In genomic region chr12:6424848-6425247, GRCh38 we compare ENCODE assay signal across 21 cellular contexts. TPM values are rescaled to one million over a fixed set of nuclear protein-coding genes. Genes with fewer than 3 reads are reported as not detected.
DNase-seq lines count a peak whose midpoint lies in the region; ATAC-seq and TF ChIP-seq lines count a peak whose summit lies in the region.
"Had no signal": no experiment of that assay in that cellular context is flagged by ENCODE, and none has a peak within 500 bp of the region (broad histone marks: within the 10 kb centered on the region; RNA-seq: fewer than 3 reads in every experiment).

No MANE protein-coding gene starts in this region.

- H3K9me3 ChIP-seq in OCI-LY7 (ENCODE audit: low read length), result no peaks in the 10 kb centered on the region
- H3K9me3 ChIP-seq in osteoblast (ENCODE audit: low read depth, low read length), result no peaks in the 10 kb centered on the region
- H3K9me3 ChIP-seq: body of pancreas, Caco-2, psoas muscle had no signal

- CTCF ChIA-PET in OCI-LY7 (lab: Charles Lee; ENCODE audit: unreplicated experiment) (interaction anchor here (0.7 to 3.5 kb wide), 2 partner anchors 41 to 44 kb away, joined by 3 to 34 read pairs; no protein-coding TSS in a partner anchor), Calu3 (lab: Charles Lee) (no interaction called here)

- no peak for ATAC-seq in activated naive CD8-positive, alpha-beta T cell treated with anti-CD3 and anti-CD28 coated beads, Interleukin-2, amount 50 U/mL, for 24 hours
- ATAC-seq in stimulated activated effector memory CD8-positive, alpha-beta T cell treated with anti-CD3 and anti-CD28 coated beads, Interleukin-12 subunit alpha, Interleukin-12 subunit beta, amount 100 ng/mL, for 72 hours, result no peak
- ATAC-seq: body of pancreas, left colon, psoas muscle, Right ventricle myocardium inferior, T-helper 17 cell had no signal

- H3K4me2 ChIP-seq in OCI-LY7 (ENCODE audit: low read length), result 0 out of 2 replicates have a peak overlapping the region, but pooled peaks have one; percentile 7
- no peak overlapping the region for H3K4me2 ChIP-seq in osteoblast (ENCODE audit: insufficient read depth, low read length)

- no peak for TF ChIP-seq CTCF in OCI-LY7 (conservative IDR thresholded peaks at IDR 0.05; ENCODE audit: low read length)
- TF ChIP-seq CTCF in osteoblast (IDR thresholded peaks at IDR 0.05; ENCODE audit: extremely low read depth, low read depth, low read length), result no peak
- no peak for TF ChIP-seq CTCF in Calu3 (IDR thresholded peaks at IDR 0.05; ENCODE audit: unreplicated experiment)

- no peak overlapping the region for H3K27ac ChIP-seq in OCI-LY7 (ENCODE audit: low read depth, low read length, poor library complexity, severe bottlenecking)
- H3K27ac ChIP-seq in osteoblast (ENCODE audit: low read depth, low read length), result no peak overlapping the region
- H3K27ac ChIP-seq: body of pancreas, GM23248, psoas muscle had no signal

- POLR2A ChIA-PET in OCI-LY7 (lab: Charles Lee), result interaction anchor here (1.5 to 7.4 kb wide), 6 partner anchors 20 to 115 kb away, joined by 5 to 74 read pairs (median 15); partner anchors contain the start of genes CD27, GAPDH and VAMP1

- H3K27ac Mint-ChIP-seq in activated CD4-positive, alpha-beta T cell treated with anti-CD3 and anti-CD28 coated beads, Interleukin-2, amount 10 ng/mL, durations not matched to agents 24 days and 14 days, result peak overlapping the region; percentile 84
- peak overlapping the region; percentile 91 for H3K27ac Mint-ChIP-seq in activated naive CD8-positive, alpha-beta T cell treated with anti-CD3 and anti-CD28 coated beads, Interleukin-2, amount 50 U/mL, for 24 hours
- H3K27ac Mint-ChIP-seq in stimulated activated effector memory CD8-positive, alpha-beta T cell treated with anti-CD3 and anti-CD28 coated beads, Interleukin-12 subunit alpha, Interleukin-12 subunit beta, amount 100 ng/mL, for 72 hours, result peak overlapping the region; percentile 40
- H3K27ac Mint-ChIP-seq in Calu3 (ENCODE audit: unreplicated experiment), result no peak overlapping the region

- BruUV-seq in OCI-LY7 (replicated peaks; lab: Mats Ljungman, UMichigan), result no TSS peak
- BruUV-seq in Calu3 (replicated peaks; lab: Mats Ljungman, UMichigan), result no TSS peak

- H3K4me1 Mint-ChIP-seq in activated CD4-positive, alpha-beta T cell treated with anti-CD3 and anti-CD28 coated beads, Interleukin-2, amount 10 ng/mL, durations not matched to agents 24 days and 14 days, result peaks cover 40% of the 10 kb centered on the region
- H3K4me1 Mint-ChIP-seq in activated naive CD8-positive, alpha-beta T cell treated with anti-CD3 and anti-CD28 coated beads, Interleukin-2, amount 50 U/mL, for 24 hours, result peaks cover 59% of the 10 kb centered on the region
- peaks cover 33% of the 10 kb centered on the region for H3K4me1 Mint-ChIP-seq in stimulated activated effector memory CD8-positive, alpha-beta T cell treated with anti-CD3 and anti-CD28 coated beads, Interleukin-12 subunit alpha, Interleukin-12 subunit beta, amount 100 ng/mL, for 72 hours
- peaks cover 6% of the 10 kb centered on the region for H3K4me1 Mint-ChIP-seq in Calu3 (ENCODE audit: low read depth, unreplicated experiment)

- H3K9me3 Mint-ChIP-seq in activated CD4-positive, alpha-beta T cell treated with anti-CD3 and anti-CD28 coated beads, Interleukin-2, amount 10 ng/mL, durations not matched to agents 24 days and 14 days, result no peaks in the 10 kb centered on the region
- no peaks in the 10 kb centered on the region for H3K9me3 Mint-ChIP-seq in activated naive CD8-positive, alpha-beta T cell treated with anti-CD3 and anti-CD28 coated beads, Interleukin-2, amount 50 U/mL, for 24 hours
- no peaks in the 10 kb centered on the region for H3K9me3 Mint-ChIP-seq in stimulated activated effector memory CD8-positive, alpha-beta T cell treated with anti-CD3 and anti-CD28 coated beads, Interleukin-12 subunit alpha, Interleukin-12 subunit beta, amount 100 ng/mL, for 72 hours
- H3K9me3 Mint-ChIP-seq in Calu3 (ENCODE audit: low read depth, unreplicated experiment), result no peaks in the 10 kb centered on the region

- H3K27me3 ChIP-seq in osteoblast (ENCODE audit: insufficient read depth, low read length), result no peaks in the 10 kb centered on the region
- H3K27me3 ChIP-seq: body of pancreas had no signal

- DNase-seq in activated CD4-positive, alpha-beta T cell treated with anti-CD3 and anti-CD28 coated beads, Interleukin-2, amount 10 ng/mL, durations not matched to agents 24 days and 14 days, result peak; percentile 58
- DNase-seq in activated CD4-positive, alpha-beta T cell treated with anti-CD3 and anti-CD28 coated beads for 4 hours, result no peak
- DNase-seq in OCI-LY7 (ENCODE audit: low spot score) (no peak), osteoblast (ENCODE audit: insufficient read length, low spot score, missing footprints) (no peak), NCI-H2081 (lab: John Stamatoyannopoulos, UW) (no peak), Calu3 (no peak)
- no peak for DNase-seq in activated naive CD8-positive, alpha-beta T cell treated with anti-CD3 and anti-CD28 coated beads, Interleukin-2, amount 50 U/mL, for 24 hours
- DNase-seq in stimulated activated effector memory CD8-positive, alpha-beta T cell treated with anti-CD3 and anti-CD28 coated beads, Interleukin-12 subunit alpha, Interleukin-12 subunit beta, amount 100 ng/mL, for 72 hours (ENCODE audit: low spot score in 2 of 2), result no peak
- DNase-seq: body of pancreas, foreskin melanocyte, GM23248, KG1, left colon, NCI-H1417, NCI-H2227 treated with DMSO at 0.1 percent for 48 hours, psoas muscle, T-helper 17 cell had no signal

- no peaks in the 10 kb centered on the region for H3K27me3 Mint-ChIP-seq in activated CD4-positive, alpha-beta T cell treated with anti-CD3 and anti-CD28 coated beads, Interleukin-2, amount 10 ng/mL, durations not matched to agents 24 days and 14 days
- no peaks in the 10 kb centered on the region for H3K27me3 Mint-ChIP-seq in activated naive CD8-positive, alpha-beta T cell treated with anti-CD3 and anti-CD28 coated beads, Interleukin-2, amount 50 U/mL, for 24 hours
- H3K27me3 Mint-ChIP-seq in Calu3 (ENCODE audit: unreplicated experiment), result no peaks in the 10 kb centered on the region
- H3K27me3 Mint-ChIP-seq: T-helper 17 cell had no signal

- H3K79me2 ChIP-seq in OCI-LY7 (ENCODE audit: insufficient read depth, low read depth, low read length) (no peaks in the 10 kb centered on the region), osteoblast (ENCODE audit: insufficient read depth, low read length) (no peaks in the 10 kb centered on the region)

- H3K4me3 ChIP-seq in OCI-LY7 (ENCODE audit: low read depth, low read length, poor library complexity, severe bottlenecking) (no peak overlapping the region), osteoblast (ENCODE audit: insufficient read depth, low read length) (no peak overlapping the region)
- H3K4me3 ChIP-seq: body of pancreas, GM23248, psoas muscle had no signal

- H4K20me1 ChIP-seq in OCI-LY7 (ENCODE audit: insufficient read depth, low read length), result no peaks in the 10 kb centered on the region
- no peaks in the 10 kb centered on the region for H4K20me1 ChIP-seq in osteoblast (ENCODE audit: insufficient read depth, low read length)

- H3K4me3 Mint-ChIP-seq in activated CD4-positive, alpha-beta T cell treated with anti-CD3 and anti-CD28 coated beads, Interleukin-2, amount 10 ng/mL, durations not matched to agents 24 days and 14 days, result no peak overlapping the region
- peak overlapping the region; percentile 65 for H3K4me3 Mint-ChIP-seq in activated naive CD8-positive, alpha-beta T cell treated with anti-CD3 and anti-CD28 coated beads, Interleukin-2, amount 50 U/mL, for 24 hours
- no peak overlapping the region for H3K4me3 Mint-ChIP-seq in stimulated activated effector memory CD8-positive, alpha-beta T cell treated with anti-CD3 and anti-CD28 coated beads, Interleukin-12 subunit alpha, Interleukin-12 subunit beta, amount 100 ng/mL, for 72 hours
- no peak overlapping the region for H3K4me3 Mint-ChIP-seq in Calu3 (ENCODE audit: low read depth, unreplicated experiment)
- H3K4me3 Mint-ChIP-seq: T-helper 17 cell had no signal

- no peaks in the 10 kb centered on the region for H3K36me3 Mint-ChIP-seq in activated CD4-positive, alpha-beta T cell treated with anti-CD3 and anti-CD28 coated beads, Interleukin-2, amount 10 ng/mL, durations not matched to agents 24 days and 14 days (ENCODE audit: low read depth)
- no peaks in the 10 kb centered on the region for H3K36me3 Mint-ChIP-seq in activated naive CD8-positive, alpha-beta T cell treated with anti-CD3 and anti-CD28 coated beads, Interleukin-2, amount 50 U/mL, for 24 hours (ENCODE audit: low read depth)
- peaks cover 17% of the 10 kb centered on the region for H3K36me3 Mint-ChIP-seq in stimulated activated effector memory CD8-positive, alpha-beta T cell treated with anti-CD3 and anti-CD28 coated beads, Interleukin-12 subunit alpha, Interleukin-12 subunit beta, amount 100 ng/mL, for 72 hours
- H3K36me3 Mint-ChIP-seq in Calu3 (ENCODE audit: insufficient read depth, unreplicated experiment), result no peaks in the 10 kb centered on the region

- H2AFZ ChIP-seq in OCI-LY7 (ENCODE audit: low read length), result no peak overlapping the region
- H2AFZ ChIP-seq in osteoblast (ENCODE audit: low read length), result no peak overlapping the region
- H2AFZ ChIP-seq: GM23248 had no signal

- no peaks in the 10 kb centered on the region for H3K36me3 ChIP-seq in OCI-LY7 (ENCODE audit: insufficient read depth, low read length)
- no peaks in the 10 kb centered on the region for H3K36me3 ChIP-seq in osteoblast (ENCODE audit: insufficient read depth, low read length)

- intact Hi-C loops in activated CD4-positive, alpha-beta T cell treated with anti-CD3 and anti-CD28 coated beads, Interleukin-2, amount 10 ng/mL, durations not matched to agents 24 days and 14 days (cut with micrococcal nuclease), result loop anchor here (5.0 kb wide), 1 partner anchor 88 kb away; no protein-coding TSS in a partner anchor
- intact Hi-C loops in OCI-LY7 (cut with micrococcal nuclease; ENCODE audit: unreplicated experiment) (loop anchor here (10.0 kb wide), 1 partner anchor 270 kb away; no protein-coding TSS in a partner anchor), Calu3 (cut with micrococcal nuclease; ENCODE audit: unreplicated experiment) (loop anchor here (5.0 kb wide), 1 partner anchor 112 kb away; no protein-coding TSS in a partner anchor)

- H3K9me2 ChIP-seq in OCI-LY7 (ENCODE audit: insufficient read depth, low read length), result no peaks in the 10 kb centered on the region

- H3K4me1 ChIP-seq in OCI-LY7 (ENCODE audit: insufficient read depth, low read length, poor library complexity, severe bottlenecking), result peaks cover 63% of the 10 kb centered on the region
- peaks cover 3% of the 10 kb centered on the region for H3K4me1 ChIP-seq in osteoblast (ENCODE audit: insufficient read depth, low read length)

RNA-seq across cellular contexts. Expression of gene CD27, which starts 19.9 kb away (rescaled TPM):
- 74.0 and 77.7 TPM in 2 replicates for total RNA-seq in activated CD4-positive, alpha-beta T cell treated with anti-CD3 and anti-CD28 coated beads, Interleukin-2, amount 10 ng/mL, durations not matched to agents 24 days and 14 days
- 18.0 and 19.8 TPM in 2 replicates for total RNA-seq in OCI-LY7 (2014; rRNA removed; shearing (Covaris generic))
- 39.9 and 48.3 TPM in 2 replicates for total RNA-seq in OCI-LY7 (2022)
- total RNA-seq in osteoblast, result not detected in 2 replicates
- total RNA-seq in Calu3 (2022), result not detected in 2 replicates
- total RNA-seq: A673, body of pancreas, Caco-2, G401, GM23248, Right ventricle myocardium inferior had no signal

RNA-seq across cellular contexts. Expression of gene TAPBPL, which starts 27.0 kb away (rescaled TPM):
- total RNA-seq in activated CD4-positive, alpha-beta T cell treated with anti-CD3 and anti-CD28 coated beads, Interleukin-2, amount 10 ng/mL, durations not matched to agents 24 days and 14 days, result 31.9 and 33.0 TPM in 2 replicates
- 18.4 and 23.7 TPM in 2 replicates for total RNA-seq in OCI-LY7 (2014; rRNA removed; shearing (Covaris generic))
- total RNA-seq in OCI-LY7 (2022), result 22.2 and 25.5 TPM in 2 replicates
- total RNA-seq in osteoblast, result 11.8 and 13.8 TPM in 2 replicates
- total RNA-seq in Calu3 (2022), result 28.0 and 32.7 TPM in 2 replicates
- total RNA-seq: G401 had no signal

RNA-seq across cellular contexts. Expression of gene LTBR, which starts 40.9 kb away (rescaled TPM):
- total RNA-seq in activated CD4-positive, alpha-beta T cell treated with anti-CD3 and anti-CD28 coated beads, Interleukin-2, amount 10 ng/mL, durations not matched to agents 24 days and 14 days, result 1.7 and 2.1 TPM in 2 replicates
- not detected in 2 replicates for total RNA-seq in OCI-LY7 (2014; rRNA removed; shearing (Covaris generic))
- total RNA-seq in OCI-LY7 (2022) (not detected in 2 replicates), osteoblast (110 and 121 TPM in 2 replicates), Calu3 (2022) (165 and 167 TPM in 2 replicates)

RNA-seq across cellular contexts. Expression of gene VAMP1, which starts 45.6 kb away (rescaled TPM):
- 50.0 and 51.2 TPM in 2 replicates for total RNA-seq in activated CD4-positive, alpha-beta T cell treated with anti-CD3 and anti-CD28 coated beads, Interleukin-2, amount 10 ng/mL, durations not matched to agents 24 days and 14 days
- 82.7 and 86.0 TPM in 2 replicates for total RNA-seq in OCI-LY7 (2014; rRNA removed; shearing (Covaris generic))
- total RNA-seq in OCI-LY7 (2022) (46.9 and 51.6 TPM in 2 replicates), osteoblast (6.5 and 9.1 TPM in 2 replicates), Calu3 (2022) (5.0 and 7.4 TPM in 2 replicates)

RNA-seq across cellular contexts. Expression of gene SCNN1A, which starts 49.5 kb away (rescaled TPM):
- not detected in 2 replicates for total RNA-seq in activated CD4-positive, alpha-beta T cell treated with anti-CD3 and anti-CD28 coated beads, Interleukin-2, amount 10 ng/mL, durations not matched to agents 24 days and 14 days
- total RNA-seq in OCI-LY7 (2014; rRNA removed; shearing (Covaris generic)), result 0.35 and 0.51 TPM in 2 replicates
- total RNA-seq in OCI-LY7 (2022), result 1.0 and 1.3 TPM in 2 replicates
- under 0.01 and 0.36 TPM in 2 replicates for total RNA-seq in osteoblast
- total RNA-seq in Calu3 (2022), result 36.5 and 53.5 TPM in 2 replicates
- total RNA-seq: A673 had no signal

Comparison
In these comparisons a context has a peak if more than half of its experiments do, and no peak if none do; other contexts are left out.
1. RNA of gene CD27, which starts 19.9 kb away (total RNA-seq): 74.0 to 77.7 TPM in activated CD4-positive, alpha-beta T cell treated with anti-CD3 and anti-CD28 coated beads, Interleukin-2, amount 10 ng/mL, durations not matched to agents 24 days and 14 days and 18.0 to 48.3 TPM in OCI-LY7; not detected in osteoblast and not detected in Calu3; every median in the first group is over 10 times any median in the second.
2. RNA of gene LTBR, which starts 40.9 kb away (total RNA-seq): 165 to 167 TPM in Calu3 and 110 to 121 TPM in osteoblast; 1.7 to 2.1 TPM in activated CD4-positive, alpha-beta T cell treated with anti-CD3 and anti-CD28 coated beads, Interleukin-2, amount 10 ng/mL, durations not matched to agents 24 days and 14 days and not detected in OCI-LY7; every median in the first group is over 10 times any median in the second.